In the genomic region with DNA sequence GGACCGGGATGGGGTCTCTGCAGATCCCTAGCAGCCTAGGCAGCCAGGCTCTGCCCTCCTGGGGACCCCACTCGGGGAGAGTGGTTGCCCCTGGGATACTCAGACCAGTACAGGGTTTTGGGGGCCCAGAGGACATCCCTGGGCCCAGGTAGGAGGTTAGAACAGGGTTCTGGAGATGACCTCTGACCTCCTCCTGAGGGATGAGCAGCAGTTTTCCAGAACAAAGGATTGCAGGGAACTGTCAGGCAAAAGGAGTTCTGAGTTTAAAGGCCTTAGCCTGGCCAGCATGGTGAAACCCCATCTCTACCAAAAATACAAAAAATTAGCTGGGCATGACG, we compare ENCODE assay signal across 14 cellular contexts. TPM values are rescaled to one million over a fixed set of nuclear protein-coding genes. Genes with fewer than 3 reads are reported as not detected.
DNase-seq lines count a peak whose midpoint lies in the region; ATAC-seq and TF ChIP-seq lines count a peak whose summit lies in the region.
"Had no signal": no experiment of that assay in that cellular context is flagged by ENCODE, and none has a peak within 500 bp of the region (broad histone marks: within the 10 kb centered on the region; RNA-seq: fewer than 3 reads in every experiment).

No MANE protein-coding gene starts in this region.

- no peaks in the 10 kb centered on the region for H3K9me2 ChIP-seq in DOHH2 (replicated peaks; ENCODE audit: control insufficient read depth, low read length)

- H3K27ac Mint-ChIP-seq in CD4-positive, CD25-positive, alpha-beta regulatory T cell = peak overlapping the region; percentile 89 to 94 (median 91)
- peak overlapping the region; percentile 76 for H3K27ac Mint-ChIP-seq in activated T-helper 17 cell treated with anti-CD3 and anti-CD28 coated beads, Interleukin-2, amount 50 U/mL, for 72 hours
- H3K27ac Mint-ChIP-seq in natural killer cell treated with Interleukin-12 subunit alpha and Interleukin-12 subunit beta and Interleukin-15 and Interleukin-18, amount 100 ng/mL, for 72 hours = peak overlapping the region; percentile 64 to 70
- H3K27ac Mint-ChIP-seq: progenitor cell of endocrine pancreas had no signal

- peaks cover 62% of the 10 kb centered on the region for H3K4me1 ChIP-seq in CD4-positive, CD25-positive, alpha-beta regulatory T cell (ENCODE audit: control insufficient read depth, insufficient read depth, low read length, poor library complexity, severe bottlenecking)
- H3K4me1 ChIP-seq in DOHH2 (ENCODE audit: control insufficient read depth, low read length) = peaks cover 24% of the 10 kb centered on the region

- no peaks in the 10 kb centered on the region for H3K79me2 ChIP-seq in DOHH2 (ENCODE audit: control insufficient read depth, low read length)

- H3K36me3 ChIP-seq in CD4-positive, CD25-positive, alpha-beta regulatory T cell (ENCODE audit: control insufficient read depth, insufficient read depth, low read length) = peaks cover 34% of the 10 kb centered on the region
- H3K36me3 ChIP-seq in DOHH2 (ENCODE audit: control insufficient read depth, low read length) = no peaks in the 10 kb centered on the region
- H3K36me3 ChIP-seq: MG63 had no signal

- peaks cover 5 to 83% (median 47%) of the 10 kb centered on the region in 4 donors for H3K4me1 Mint-ChIP-seq in CD4-positive, CD25-positive, alpha-beta regulatory T cell
- peaks cover 38% of the 10 kb centered on the region for H3K4me1 Mint-ChIP-seq in activated T-helper 17 cell treated with anti-CD3 and anti-CD28 coated beads, Interleukin-2, amount 50 U/mL, for 72 hours
- peaks cover 34 to 43% of the 10 kb centered on the region in 2 donors for H3K4me1 Mint-ChIP-seq in natural killer cell treated with Interleukin-12 subunit alpha and Interleukin-12 subunit beta and Interleukin-15 and Interleukin-18, amount 100 ng/mL, for 72 hours (ENCODE audit: low read depth in 2 of 2)

- peak overlapping the region; percentile 75 for H3K27ac ChIP-seq in CD4-positive, CD25-positive, alpha-beta regulatory T cell (ENCODE audit: insufficient read depth, low read length, poor library complexity, severe bottlenecking)
- H3K27ac ChIP-seq in DOHH2 (ENCODE audit: low read depth, low read length) = no peak overlapping the region
- H3K27ac ChIP-seq: transverse colon had no signal

- H4K20me1 ChIP-seq in DOHH2 (ENCODE audit: control insufficient read depth, insufficient read depth, low read depth, low read length) = no peaks in the 10 kb centered on the region

- no peaks in the 10 kb centered on the region for H3K9me3 Mint-ChIP-seq in CD4-positive, CD25-positive, alpha-beta regulatory T cell
- no peaks in the 10 kb centered on the region for H3K9me3 Mint-ChIP-seq in activated T-helper 17 cell treated with anti-CD3 and anti-CD28 coated beads, Interleukin-2, amount 50 U/mL, for 72 hours
- H3K9me3 Mint-ChIP-seq in natural killer cell treated with Interleukin-12 subunit alpha and Interleukin-12 subunit beta and Interleukin-15 and Interleukin-18, amount 100 ng/mL, for 72 hours = no peaks in the 10 kb centered on the region
- H3K9me3 Mint-ChIP-seq: activated naive CD4-positive, alpha-beta T cell treated with anti-CD3 and anti-CD28 coated beads, Interleukin-2, amount 50 U/mL, for 24 hours; stimulated activated naive CD8-positive, alpha-beta T cell treated with anti-CD3 and anti-CD28 coated beads, Interleukin-15, amount 100 ng/mL, for 72 hours; T-helper 1 cell treated with Interleukin-12 subunit alpha and Interleukin-12 subunit beta and Interleukin-4 antibody, amounts not matched to agents 30 μg/mL and 1 μg/mL, for 36 hours had no signal

- no peak for TF ChIP-seq CTCF in DOHH2 (IDR thresholded peaks at IDR 0.05; ENCODE audit: low read depth, low read length, poor library complexity, severe bottlenecking)
- TF ChIP-seq CTCF in GM13977 (IDR thresholded peaks at IDR 0.05; ENCODE audit: extremely low read depth, insufficient read depth, missing control alignments) = no peak

- peaks cover 23% of the 10 kb centered on the region for H3K36me3 Mint-ChIP-seq in CD4-positive, CD25-positive, alpha-beta regulatory T cell
- peaks cover 56% of the 10 kb centered on the region for H3K36me3 Mint-ChIP-seq in activated T-helper 17 cell treated with anti-CD3 and anti-CD28 coated beads, Interleukin-2, amount 50 U/mL, for 72 hours (ENCODE audit: low read depth)
- no peaks in the 10 kb centered on the region for H3K36me3 Mint-ChIP-seq in natural killer cell treated with Interleukin-12 subunit alpha and Interleukin-12 subunit beta and Interleukin-15 and Interleukin-18, amount 100 ng/mL, for 72 hours

- H3F3A ChIP-seq in DOHH2 (ENCODE audit: control insufficient read depth, insufficient read depth) = no peaks in the 10 kb centered on the region

- DNase-seq in CD4-positive, CD25-positive, alpha-beta regulatory T cell = no peak
- DNase-seq in natural killer cell treated with Interleukin-12 subunit alpha and Interleukin-12 subunit beta and Interleukin-15 and Interleukin-18, amount 100 ng/mL, for 72 hours (ENCODE audit: low spot score) = peak; percentile 50
- DNase-seq in GM13977 (ENCODE audit: low spot score) = no peak
- DNase-seq in NK-92 treated with Interleukin-12 subunit alpha and Interleukin-12 subunit beta, amount 100 ng/mL, for 24 hours (lab: John Stamatoyannopoulos, UW) = no peak
- DNase-seq: NCI-H1436 treated with DMSO at 0.1 percent for 48 hours had no signal

- peaks cover 9% of the 10 kb centered on the region for H3K27me3 Mint-ChIP-seq in CD4-positive, CD25-positive, alpha-beta regulatory T cell
- no peaks in the 10 kb centered on the region for H3K27me3 Mint-ChIP-seq in activated T-helper 17 cell treated with anti-CD3 and anti-CD28 coated beads, Interleukin-2, amount 50 U/mL, for 72 hours
- no peaks in the 10 kb centered on the region for H3K27me3 Mint-ChIP-seq in natural killer cell treated with Interleukin-12 subunit alpha and Interleukin-12 subunit beta and Interleukin-15 and Interleukin-18, amount 100 ng/mL, for 72 hours
- H3K27me3 Mint-ChIP-seq: activated naive CD4-positive, alpha-beta T cell treated with anti-CD3 and anti-CD28 coated beads, Interleukin-2, amount 50 U/mL, for 24 hours; stimulated activated naive CD8-positive, alpha-beta T cell treated with anti-CD3 and anti-CD28 coated beads, Interleukin-15, amount 100 ng/mL, for 72 hours had no signal

- peak overlapping the region in 3 of 4 donors; percentile 8 to 86 (median 82) for H3K4me3 Mint-ChIP-seq in CD4-positive, CD25-positive, alpha-beta regulatory T cell
- H3K4me3 Mint-ChIP-seq in activated T-helper 17 cell treated with anti-CD3 and anti-CD28 coated beads, Interleukin-2, amount 50 U/mL, for 72 hours = no peak overlapping the region
- no peak overlapping the region for H3K4me3 Mint-ChIP-seq in natural killer cell treated with Interleukin-12 subunit alpha and Interleukin-12 subunit beta and Interleukin-15 and Interleukin-18, amount 100 ng/mL, for 72 hours
- H3K4me3 Mint-ChIP-seq: activated naive CD4-positive, alpha-beta T cell treated with anti-CD3 and anti-CD28 coated beads, Interleukin-2, amount 50 U/mL, for 24 hours; T-helper 1 cell treated with Interleukin-12 subunit alpha and Interleukin-12 subunit beta and Interleukin-4 antibody, amounts not matched to agents 30 μg/mL and 1 μg/mL, for 36 hours had no signal

- no peaks in the 10 kb centered on the region for H3K27me3 ChIP-seq in CD4-positive, CD25-positive, alpha-beta regulatory T cell (ENCODE audit: control insufficient read depth, insufficient read depth, low read length)
- H3K27me3 ChIP-seq in DOHH2 (ENCODE audit: control insufficient read depth, low read length) = peaks cover 17% of the 10 kb centered on the region
- H3K27me3 ChIP-seq: MG63, transverse colon had no signal

- no peak for ATAC-seq in CD4-positive, CD25-positive, alpha-beta regulatory T cell (ENCODE audit: low read depth in 2 of 2)
- ATAC-seq in activated T-helper 17 cell treated with anti-CD3 and anti-CD28 coated beads, Interleukin-2, amount 50 U/mL, for 72 hours (replicated peaks) = no peak
- peak; percentile 1 to 2 for ATAC-seq in natural killer cell treated with Interleukin-12 subunit alpha and Interleukin-12 subunit beta and Interleukin-15 and Interleukin-18, amount 100 ng/mL, for 72 hours
- no peak for ATAC-seq in HG03039 (IDR thresholded peaks at IDR 0.05; ENCODE audit: unreplicated experiment)

- H3K4me2 ChIP-seq in DOHH2 (ENCODE audit: low read length) = peak overlapping the region; percentile 10; the same call in 1 of the 2 replicates

- no peak overlapping the region for H3K4me3 ChIP-seq in CD4-positive, CD25-positive, alpha-beta regulatory T cell (ENCODE audit: low read depth, low read length)
- H3K4me3 ChIP-seq in DOHH2 (ENCODE audit: low read length) = no peak overlapping the region
- H3K4me3 ChIP-seq: MG63, transverse colon had no signal

- in situ Hi-C loops in GM13977 (cut with MboI; ENCODE audit: low pct_unique_long_range_greater_than_20kb, low sequenced_read_pairs, unreplicated experiment) = loop anchor here (5.0 kb wide), 1 partner anchor 82 kb away; no protein-coding TSS in a partner anchor

- no peaks in the 10 kb centered on the region for H3K9me3 ChIP-seq in CD4-positive, CD25-positive, alpha-beta regulatory T cell (ENCODE audit: control insufficient read depth in 2 of 2, low read length in 2 of 2)
- no peaks in the 10 kb centered on the region for H3K9me3 ChIP-seq in DOHH2 (ENCODE audit: control insufficient read depth, insufficient read depth, low read length)
- H3K9me3 ChIP-seq: MG63, transverse colon had no signal

RNA-seq across cellular contexts. Expression of a gene that starts 20.4 kb away (rescaled TPM):
- total RNA-seq in CD4-positive, CD25-positive, alpha-beta regulatory T cell = 96.0 TPM
- polyA plus RNA-seq in CD4-positive, CD25-positive, alpha-beta regulatory T cell = 10 to 100 TPM in 2 of 4 donors, 1 to 10 TPM in 2; 8.1 to 11.6 (median 9.9) TPM
- total RNA-seq in activated T-helper 17 cell treated with anti-CD3 and anti-CD28 coated beads, Interleukin-2, amount 50 U/mL, for 72 hours = 10 to 100 TPM; 30.4 to 35.6 TPM
- total RNA-seq in natural killer cell treated with Interleukin-12 subunit alpha and Interleukin-12 subunit beta and Interleukin-15 and Interleukin-18, amount 100 ng/mL, for 72 hours = 10 to 100 TPM; 41.8 to 71.7 TPM

RNA-seq across cellular contexts. Expression of a gene that starts 42.7 kb away (rescaled TPM):
- total RNA-seq in CD4-positive, CD25-positive, alpha-beta regulatory T cell = 252 TPM
- 100 to 1,000 TPM; 347 to 450 (median 421) TPM for polyA plus RNA-seq in CD4-positive, CD25-positive, alpha-beta regulatory T cell
- 100 to 1,000 TPM; 291 to 379 TPM for total RNA-seq in activated T-helper 17 cell treated with anti-CD3 and anti-CD28 coated beads, Interleukin-2, amount 50 U/mL, for 72 hours
- 100 to 1,000 TPM; 452 to 479 TPM for total RNA-seq in natural killer cell treated with Interleukin-12 subunit alpha and Interleukin-12 subunit beta and Interleukin-15 and Interleukin-18, amount 100 ng/mL, for 72 hours
- total RNA-seq: progenitor cell of endocrine pancreas had no signal

Comparison
In these comparisons a context has a peak if more than half of its experiments do, and no peak if none do; other contexts are left out.
1. ATAC-seq: peak in natural killer cell treated with Interleukin-12 subunit alpha and Interleukin-12 subunit beta and Interleukin-15 and Interleukin-18, amount 100 ng/mL, for 72 hours (2 of 2); none in CD4-positive, CD25-positive, alpha-beta regulatory T cell (0 of 2), activated T-helper 17 cell treated with anti-CD3 and anti-CD28 coated beads, Interleukin-2, amount 50 U/mL, for 72 hours (single experiment) and HG03039 (single experiment).
2. H3K4me3 Mint-ChIP-seq: peak in CD4-positive, CD25-positive, alpha-beta regulatory T cell (3 of 4); none in activated T-helper 17 cell treated with anti-CD3 and anti-CD28 coated beads, Interleukin-2, amount 50 U/mL, for 72 hours (single experiment) and natural killer cell treated with Interleukin-12 subunit alpha and Interleukin-12 subunit beta and Interleukin-15 and Interleukin-18, amount 100 ng/mL, for 72 hours (single experiment).
3. Peak in every context shown above with its lines, with median percentiles within 50 percentile points of each other: H3K27ac Mint-ChIP-seq.